20 cellular contexts compared by ENCODE assay signal in the genomic region with DNA sequence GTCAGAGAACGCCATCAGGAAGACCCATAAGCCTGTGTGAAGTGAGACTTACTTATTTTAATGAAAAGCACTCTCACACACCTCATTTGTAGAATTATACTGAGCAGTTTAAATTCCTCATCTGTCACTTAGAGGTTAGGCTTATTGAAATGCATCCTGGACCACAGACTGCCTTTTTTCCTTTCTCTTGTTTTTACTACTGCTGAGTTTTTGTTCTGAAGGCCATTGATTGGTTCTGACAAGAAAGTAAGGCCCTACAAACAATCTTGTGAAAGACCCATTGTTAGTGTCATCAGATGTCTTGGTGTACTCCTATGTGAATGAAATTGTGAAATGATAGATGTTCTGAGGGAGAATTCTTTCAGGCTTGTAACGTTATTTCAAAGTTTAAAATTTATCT.
A peak's percentile ranks its signal among the peaks of the same experiment; 100 is the strongest.
DNase-seq lines count a peak whose midpoint lies in the region; ATAC-seq and TF ChIP-seq lines count a peak whose summit lies in the region.
"Had no signal": no experiment of that assay in that cellular context is flagged by ENCODE, and none has a peak within 500 bp of the region (broad histone marks: within the 10 kb centered on the region; RNA-seq: fewer than 3 reads in every experiment).

No MANE protein-coding gene starts in this region.

- no peak for TF ChIP-seq CTCF in MCF 10A (IDR thresholded peaks at IDR 0.05; ENCODE audit: unreplicated experiment)
- no peak for TF ChIP-seq CTCF in breast epithelium (IDR thresholded peaks at IDR 0.05)
- TF ChIP-seq CTCF in natural killer cell (IDR thresholded peaks at IDR 0.05): no peak

- H3K4me3 ChIP-seq in breast epithelium: no peak overlapping the region

- H3K27me3 Mint-ChIP-seq in MCF 10A (ENCODE audit: insufficient read depth, unreplicated experiment) (no peaks in the 10 kb centered on the region), natural killer cell (ENCODE audit: low read depth in 2 of 2) (no peaks in the 10 kb centered on the region), immature natural killer cell (ENCODE audit: low read depth in 3 of 3) (peaks cover 0 to 2% (median 0%) of the 10 kb centered on the region in 3 donors)
- H3K27me3 Mint-ChIP-seq: CD4-positive, alpha-beta memory T cell had no signal

- H3K4me1 ChIP-seq in breast epithelium: no peaks in the 10 kb centered on the region

- BruUV-seq in MCF 10A (replicated peaks; lab: Mats Ljungman, UMichigan): no TSS peak

- H3K9me3 Mint-ChIP-seq in MCF 10A (ENCODE audit: unreplicated experiment): no peaks in the 10 kb centered on the region
- peaks cover 6 to 12% of the 10 kb centered on the region in 2 donors for H3K9me3 Mint-ChIP-seq in natural killer cell
- peaks cover 0 to 53% (median 26%) of the 10 kb centered on the region in 6 donors for H3K9me3 Mint-ChIP-seq in immature natural killer cell

- no peaks in the 10 kb centered on the region for H3K27me3 ChIP-seq in breast epithelium

- no peaks in the 10 kb centered on the region for H3K4me1 Mint-ChIP-seq in MCF 10A (ENCODE audit: insufficient read depth, unreplicated experiment)
- no peaks in the 10 kb centered on the region for H3K4me1 Mint-ChIP-seq in natural killer cell
- H3K4me1 Mint-ChIP-seq in immature natural killer cell: no peaks in the 10 kb centered on the region
- H3K4me1 Mint-ChIP-seq: CD4-positive, alpha-beta memory T cell had no signal

- H3K4me3 Mint-ChIP-seq in MCF 10A (ENCODE audit: unreplicated experiment) (no peak overlapping the region), natural killer cell (no peak overlapping the region), immature natural killer cell (no peak overlapping the region)
- H3K4me3 Mint-ChIP-seq: CD4-positive, alpha-beta memory T cell had no signal

- no peaks in the 10 kb centered on the region for H3K9me3 ChIP-seq in breast epithelium

- no peaks in the 10 kb centered on the region for H3K36me3 ChIP-seq in breast epithelium

- no peaks in the 10 kb centered on the region for H3K36me3 Mint-ChIP-seq in MCF 10A (ENCODE audit: insufficient read depth, unreplicated experiment)
- peaks cover 14% of the 10 kb centered on the region for H3K36me3 Mint-ChIP-seq in natural killer cell
- peaks cover 0 to 4% (median 0%) of the 10 kb centered on the region in 3 donors for H3K36me3 Mint-ChIP-seq in immature natural killer cell
- H3K36me3 Mint-ChIP-seq: CD4-positive, alpha-beta memory T cell had no signal

- peak; percentile 19 for DNase-seq in MCF 10A (ENCODE audit: unreplicated experiment)
- no peak for DNase-seq in breast epithelium (ENCODE audit: low spot score in 2 of 2)
- peak; percentile 39 for DNase-seq in astrocyte of the hippocampus (ENCODE audit: low read depth, low spot score)
- peak; percentile 10 for DNase-seq in medulla oblongata (ENCODE audit: extremely low spot score)
- DNase-seq in AG08395 (ENCODE audit: low spot score): no peak
- no peak for DNase-seq in natural killer cell
- DNase-seq in putamen (ENCODE audit: low spot score): no peak
- no peak for DNase-seq in immature natural killer cell
- DNase-seq: CD4-positive, alpha-beta memory T cell; DMS79; GOT3; IMR-90; Karpas-422; NCI-H1105 treated with DMSO at 0.1 percent for 48 hours; NCI-H187 treated with DMSO at 0.1 percent for 48 hours; NCI-H446; OCI-M1; RPMI8226; SIG-M5 had no signal

- intact Hi-C loops in MCF 10A (cut with micrococcal nuclease) (no loop called here), breast epithelium (cut with DNase I; ENCODE audit: low total_unique reads) (no loop called here), natural killer cell (cut with micrococcal nuclease) (no loop called here)

- POLR2A ChIA-PET in MCF 10A (lab: Yijun Ruan, JAX): no interaction called here

- H3K27ac Mint-ChIP-seq in MCF 10A (ENCODE audit: low read depth, unreplicated experiment): peak overlapping the region; percentile 61
- no peak overlapping the region for H3K27ac Mint-ChIP-seq in natural killer cell
- no peak overlapping the region for H3K27ac Mint-ChIP-seq in immature natural killer cell
- H3K27ac Mint-ChIP-seq: CD4-positive, alpha-beta memory T cell had no signal

- ATAC-seq in natural killer cell: no peak

- no peak overlapping the region for H3K27ac ChIP-seq in breast epithelium
- H3K27ac ChIP-seq: 22Rv1 had no signal

- no peak for TF ChIP-seq POLR2A in breast epithelium (IDR thresholded peaks at IDR 0.05)

- CTCF ChIA-PET in MCF 10A (lab: Yijun Ruan, JAX): no interaction called here

Comparison
In these comparisons a context has a peak if more than half of its experiments do, and no peak if none do; other contexts are left out.
1. DNase-seq: peak in MCF 10A (single experiment), astrocyte of the hippocampus (single experiment) and medulla oblongata (single experiment); none in breast epithelium (0 of 2), AG08395 (single experiment), natural killer cell (single experiment), putamen (single experiment) and immature natural killer cell (0 of 3).